In genomic region chr15:43795197-43795596, GRCh38 we compare ENCODE assay signal across 10 cellular contexts. TPM values are rescaled to one million over a fixed set of nuclear protein-coding genes. Genes with fewer than 3 reads are reported as not detected.
A peak's percentile ranks its signal among the peaks of the same experiment; 100 is the strongest.
DNase-seq lines count a peak whose midpoint lies in the region; ATAC-seq, FAIRE-seq and TF ChIP-seq lines count a peak whose summit lies in the region.
"Had no signal": no experiment of that assay in that cellular context is flagged by ENCODE, and none has a peak within 500 bp of the region (broad histone marks: within the 10 kb centered on the region; RNA-seq: fewer than 3 reads in every experiment).

No MANE protein-coding gene starts in this region.

- POLR2A ChIA-PET in endothelial cell of umbilical vein (lab: Charles Lee) = no interaction called here

- H3K27ac Mint-ChIP-seq in GM23338 = peak overlapping the region; percentile 79
- H3K27ac Mint-ChIP-seq in activated CD8-positive, alpha-beta memory T cell treated with anti-CD3 and anti-CD28 coated beads, Interleukin-2, amount 10 ng/mL, durations not matched to agents 7 days and 5 days = no peak overlapping the region

- DNase-seq in GM23338 (ENCODE audit: low spot score) (no peak), SK-N-MC (ENCODE audit: low read depth, low spot score) (no peak), endothelial cell of umbilical vein (ENCODE audit: low read depth, low spot score) (no peak), MG63 (no peak)
- no peak for DNase-seq in activated CD8-positive, alpha-beta memory T cell treated with anti-CD3 and anti-CD28 coated beads, Interleukin-2, amount 10 ng/mL, durations not matched to agents 7 days and 5 days

- FAIRE-seq in endothelial cell of umbilical vein (lab: Jason Lieb, UNC) = no peak
- FAIRE-seq: islet of Langerhans, RCC 7860 had no signal

- H3K4me3 ChIP-seq in GM23338 (0 out of 2 replicates have a peak overlapping the region, but pooled peaks have one; percentile 13), SK-N-MC (no peak overlapping the region), endothelial cell of umbilical vein (replicated peaks in 1 of 3; ENCODE audit: insufficient read depth in 1 of 3, low read depth in 1 of 3, low read length in 3 of 3) (no peak overlapping the region), skeletal muscle satellite cell (ENCODE audit: low read length) (peak overlapping the region; percentile 99), MG63 (no peak overlapping the region)

- no peaks in the 10 kb centered on the region for H3K9me3 Mint-ChIP-seq in GM23338
- no peaks in the 10 kb centered on the region for H3K9me3 Mint-ChIP-seq in activated CD8-positive, alpha-beta memory T cell treated with anti-CD3 and anti-CD28 coated beads, Interleukin-2, amount 10 ng/mL, durations not matched to agents 7 days and 5 days (ENCODE audit: low read depth)
- H3K9me3 Mint-ChIP-seq: central memory CD8-positive, alpha-beta T cell had no signal

- H3K9ac ChIP-seq in SK-N-MC (ENCODE audit: insufficient read length) (no peak overlapping the region), endothelial cell of umbilical vein (replicated peaks; ENCODE audit: extremely low read depth, insufficient read depth, low read length) (no peak overlapping the region), skeletal muscle satellite cell (ENCODE audit: low read depth, low read length) (no peak overlapping the region)

- dilution Hi-C loops in endothelial cell of umbilical vein (cut with MboI; ENCODE audit: extremely low pct_ligation_motif_present, low sequenced_read_pairs) = no loop called here

- H3K27me3 ChIP-seq in GM23338 (ENCODE audit: insufficient read depth) (no peaks in the 10 kb centered on the region), endothelial cell of umbilical vein (ENCODE audit: control insufficient read depth in 2 of 2, insufficient read depth in 2 of 2, low read length in 2 of 2) (no peaks in the 10 kb centered on the region), skeletal muscle satellite cell (ENCODE audit: control insufficient read depth, insufficient read depth, low read length) (no peaks in the 10 kb centered on the region), MG63 (no peaks in the 10 kb centered on the region)

- H3K27ac ChIP-seq in GM23338 (ENCODE audit: low read depth) (peak overlapping the region; percentile 65), SK-N-MC (peak overlapping the region; percentile 53; the same call in 1 of the 2 replicates), endothelial cell of umbilical vein (ENCODE audit: insufficient read depth, low read depth, low read length) (no peak overlapping the region)

- peaks cover 32% of the 10 kb centered on the region for H3K27me3 Mint-ChIP-seq in GM23338 (ENCODE audit: insufficient read depth, low read depth, poor library complexity)
- H3K27me3 Mint-ChIP-seq in activated CD8-positive, alpha-beta memory T cell treated with anti-CD3 and anti-CD28 coated beads, Interleukin-2, amount 10 ng/mL, durations not matched to agents 7 days and 5 days = no peaks in the 10 kb centered on the region
- H3K27me3 Mint-ChIP-seq: central memory CD8-positive, alpha-beta T cell had no signal

- H2AFZ ChIP-seq in GM23338 (no peak overlapping the region), endothelial cell of umbilical vein (ENCODE audit: low read depth, low read length) (no peak overlapping the region)

- H3F3A ChIP-seq in GM23338 (replicated peaks; ENCODE audit: low read depth) = peaks cover 35% of the 10 kb centered on the region

- H3K4me3 Mint-ChIP-seq in GM23338 = peak overlapping the region; percentile 32; the same call in 1 of the 3 replicates
- H3K4me3 Mint-ChIP-seq in activated CD8-positive, alpha-beta memory T cell treated with anti-CD3 and anti-CD28 coated beads, Interleukin-2, amount 10 ng/mL, durations not matched to agents 7 days and 5 days = no peak overlapping the region

- H3K36me3 Mint-ChIP-seq in GM23338 (ENCODE audit: low read depth) = peaks cover 73% of the 10 kb centered on the region
- H3K36me3 Mint-ChIP-seq in activated CD8-positive, alpha-beta memory T cell treated with anti-CD3 and anti-CD28 coated beads, Interleukin-2, amount 10 ng/mL, durations not matched to agents 7 days and 5 days = peaks cover 48% of the 10 kb centered on the region

- no peak for TF ChIP-seq CTCF in GM23338 (conservative IDR thresholded peaks at IDR 0.05; ENCODE audit: low read depth in 2 of 2)
- no peak for TF ChIP-seq CTCF in endothelial cell of umbilical vein (IDR thresholded peaks at IDR 0.05; ENCODE audit: extremely low read depth in 1 of 2, insufficient read depth in 1 of 2, low read depth in 1 of 2, low read length in 2 of 2)

- ATAC-seq in GM23338 = no peak
- ATAC-seq in activated CD8-positive, alpha-beta memory T cell treated with anti-CD3 and anti-CD28 coated beads, Interleukin-2, amount 10 ng/mL, durations not matched to agents 7 days and 5 days = no peak
- no peak for ATAC-seq in GM18858 (IDR thresholded peaks at IDR 0.05; ENCODE audit: unreplicated experiment)

- H3K9me3 ChIP-seq in SK-N-MC (ENCODE audit: low read depth, low read length) (no peaks in the 10 kb centered on the region), endothelial cell of umbilical vein (replicated peaks; ENCODE audit: control insufficient read depth, insufficient read depth, low read length) (no peaks in the 10 kb centered on the region), skeletal muscle satellite cell (replicated peaks; ENCODE audit: low read length) (no peaks in the 10 kb centered on the region), MG63 (no peaks in the 10 kb centered on the region)

- H3K36me3 ChIP-seq in GM23338 (ENCODE audit: insufficient read depth) = peaks cover 21% of the 10 kb centered on the region
- peaks cover 61% of the 10 kb centered on the region for H3K36me3 ChIP-seq in SK-N-MC (ENCODE audit: insufficient read depth, low read length)
- H3K36me3 ChIP-seq in endothelial cell of umbilical vein (ENCODE audit: control insufficient read depth in 2 of 2, extremely low read depth in 1 of 2, insufficient read depth in 2 of 2, low read length in 2 of 2) = peaks cover 21 to 26% of the 10 kb centered on the region in 2 experiments
- H3K36me3 ChIP-seq in skeletal muscle satellite cell (ENCODE audit: insufficient read depth, low read length) = peaks cover 64% of the 10 kb centered on the region
- peaks cover 63% of the 10 kb centered on the region for H3K36me3 ChIP-seq in MG63

- H3K4me2 ChIP-seq in GM23338 (peak overlapping the region; percentile 68), endothelial cell of umbilical vein (ENCODE audit: insufficient read depth, low read length) (no peak overlapping the region), skeletal muscle satellite cell (ENCODE audit: low read length) (peak overlapping the region; percentile 91)

- H3K4me1 ChIP-seq in GM23338 (ENCODE audit: insufficient read depth) (peaks cover 37% of the 10 kb centered on the region), endothelial cell of umbilical vein (ENCODE audit: control insufficient read depth, extremely low read depth, insufficient read depth, low read length) (peaks cover 24% of the 10 kb centered on the region), skeletal muscle satellite cell (ENCODE audit: control insufficient read depth, insufficient read depth, low read length) (peaks cover 36% of the 10 kb centered on the region)

- H4K20me1 ChIP-seq in GM23338 (replicated peaks; ENCODE audit: insufficient read depth) (peaks cover 19% of the 10 kb centered on the region; the same call in 1 of the 2 replicates), endothelial cell of umbilical vein (replicated peaks; ENCODE audit: control insufficient read depth, extremely low read depth, insufficient read depth, low read length) (no peaks in the 10 kb centered on the region)

- peak; percentile 41 for TF ChIP-seq POLR2A in endothelial cell of umbilical vein (IDR thresholded peaks at IDR 0.05; ENCODE audit: low read depth, low read length)

- CTCF ChIA-PET in endothelial cell of umbilical vein (lab: Charles Lee) = interaction anchor here (0.8 to 1.1 kb wide), 2 partner anchors 18 to 706 kb away, joined by 3 to 4 read pairs; partner anchors contain the start of gene ELL3
- CTCF ChIA-PET in activated CD8-positive, alpha-beta memory T cell treated with anti-CD3 and anti-CD28 coated beads, Interleukin-2, amount 10 ng/mL, durations not matched to agents 7 days and 5 days (lab: Charles Lee) = interaction anchor here (0.9 to 1.4 kb wide), 2 partner anchors 27 to 30 kb away, joined by 3 read pairs; no protein-coding TSS in a partner anchor

- H3K9me2 ChIP-seq in GM23338 (ENCODE audit: insufficient read depth) = no peaks in the 10 kb centered on the region

- no TSS peak for BruUV-seq in endothelial cell of umbilical vein (replicated peaks; lab: Mats Ljungman, UMichigan)

- intact Hi-C loops in endothelial cell of umbilical vein (cut with micrococcal nuclease) = no loop called here

- H3K4me1 Mint-ChIP-seq in GM23338 = peaks cover 54% of the 10 kb centered on the region
- peaks cover 55% of the 10 kb centered on the region for H3K4me1 Mint-ChIP-seq in activated CD8-positive, alpha-beta memory T cell treated with anti-CD3 and anti-CD28 coated beads, Interleukin-2, amount 10 ng/mL, durations not matched to agents 7 days and 5 days

- H3K9me1 ChIP-seq in endothelial cell of umbilical vein (replicated peaks; ENCODE audit: control insufficient read depth, extremely low read depth, insufficient read depth, low read length) = no peaks in the 10 kb centered on the region

- H3K79me2 ChIP-seq in GM23338 (replicated peaks; ENCODE audit: insufficient read depth) (peaks cover 19% of the 10 kb centered on the region), endothelial cell of umbilical vein (ENCODE audit: control insufficient read depth, insufficient read depth, low read length) (peaks cover 31% of the 10 kb centered on the region)

RNA-seq across cellular contexts. Expression of gene SERF2, which starts 3.1 kb away (rescaled TPM):
- total RNA-seq in GM23338 (2014; rRNA removed; shearing (Covaris generic)) = 459 and 460 TPM in 2 replicates
- polyA plus RNA-seq in GM23338 (2016; fragmentation: Nextera tagmentation; extraction: Ambion mirVana) (2,602 and 2,869 TPM in 2 replicates), endothelial cell of umbilical vein (1,481 and 1,573 TPM in 2 replicates)
- 897 and 970 TPM in 2 replicates for total RNA-seq in endothelial cell of umbilical vein
- polyA plus RNA-seq in endothelial cell of umbilical vein (2011; cell fraction: cytosol; rRNA removed) = 2,189 and 2,672 TPM in 2 replicates
- polyA plus RNA-seq in endothelial cell of umbilical vein (2011; cell fraction: nucleus; rRNA removed) = 661 and 734 TPM in 2 replicates
- polyA plus RNA-seq in endothelial cell of umbilical vein (2012) = 889 and 1,037 TPM in 2 replicates
- 468 and 471 TPM in 2 replicates for polyA minus RNA-seq in endothelial cell of umbilical vein
- 249 TPM for polyA minus RNA-seq in endothelial cell of umbilical vein (2011; cell fraction: cytosol; rRNA and poly(A)+ RNA removed)
- 84.4 and 109 TPM in 2 replicates for polyA minus RNA-seq in endothelial cell of umbilical vein (2011; cell fraction: nucleus; rRNA and poly(A)+ RNA removed)
- 383 and 404 TPM in 2 replicates for total RNA-seq in skeletal muscle satellite cell (2012; rRNA removed)
- total RNA-seq in activated CD8-positive, alpha-beta memory T cell treated with anti-CD3 and anti-CD28 coated beads, Interleukin-2, amount 10 ng/mL, durations not matched to agents 7 days and 5 days = 100 to 1,000 TPM; 804 to 808 TPM
- 272 and 1,334 TPM in 2 replicates for total RNA-seq in MG63 (2014; rRNA removed; shearing (Covaris generic); ENCODE audit: low replicate concordance)

RNA-seq across cellular contexts. Expression of gene SERINC4, which starts 4.8 kb away (rescaled TPM):
- total RNA-seq in GM23338 (2014; rRNA removed; shearing (Covaris generic)) = not detected in 2 replicates
- polyA plus RNA-seq in GM23338 (2016; fragmentation: Nextera tagmentation; extraction: Ambion mirVana) (not detected in 2 replicates), endothelial cell of umbilical vein (0.05 TPM in 1 of 2 replicates, not detected in the other)
- 0.12 TPM in 1 of 2 replicates, not detected in the other for total RNA-seq in endothelial cell of umbilical vein
- 0.03 TPM in 1 of 2 replicates, not detected in the other for polyA plus RNA-seq in endothelial cell of umbilical vein (2011; cell fraction: cytosol; rRNA removed)
- polyA plus RNA-seq in endothelial cell of umbilical vein (2011; cell fraction: nucleus; rRNA removed) = 0.13 and 0.24 TPM in 2 replicates
- polyA plus RNA-seq in endothelial cell of umbilical vein (2012) = not detected in 2 replicates
- polyA minus RNA-seq in endothelial cell of umbilical vein = 0.29 TPM in 1 of 2 replicates, not detected in the other
- not detected for polyA minus RNA-seq in endothelial cell of umbilical vein (2011; cell fraction: cytosol; rRNA and poly(A)+ RNA removed)
- polyA minus RNA-seq in endothelial cell of umbilical vein (2011; cell fraction: nucleus; rRNA and poly(A)+ RNA removed) = 0.48 TPM in 1 of 2 replicates, not detected in the other
- total RNA-seq in skeletal muscle satellite cell (2012; rRNA removed) = not detected in 2 replicates
- under 1 TPM; 0.20 to 0.30 TPM for total RNA-seq in activated CD8-positive, alpha-beta memory T cell treated with anti-CD3 and anti-CD28 coated beads, Interleukin-2, amount 10 ng/mL, durations not matched to agents 7 days and 5 days
- total RNA-seq in MG63 (2014; rRNA removed; shearing (Covaris generic); ENCODE audit: low replicate concordance) = not detected in 2 replicates

RNA-seq across cellular contexts. Expression of gene HYPK, which starts 5.2 kb away (rescaled TPM):
- 7.2 and 9.4 TPM in 2 replicates for total RNA-seq in GM23338 (2014; rRNA removed; shearing (Covaris generic))
- polyA plus RNA-seq in GM23338 (2016; fragmentation: Nextera tagmentation; extraction: Ambion mirVana) (39.6 and 40.1 TPM in 2 replicates), endothelial cell of umbilical vein (3.6 and 5.2 TPM in 2 replicates)
- 17.8 and 19.7 TPM in 2 replicates for total RNA-seq in endothelial cell of umbilical vein
- polyA plus RNA-seq in endothelial cell of umbilical vein (2011; cell fraction: cytosol; rRNA removed) = 3.6 and 3.7 TPM in 2 replicates
- polyA plus RNA-seq in endothelial cell of umbilical vein (2011; cell fraction: nucleus; rRNA removed) = 16.0 and 18.6 TPM in 2 replicates
- polyA plus RNA-seq in endothelial cell of umbilical vein (2012) = 2.8 and 5.2 TPM in 2 replicates
- polyA minus RNA-seq in endothelial cell of umbilical vein = 5.0 and 11.6 TPM in 2 replicates
- polyA minus RNA-seq in endothelial cell of umbilical vein (2011; cell fraction: cytosol; rRNA and poly(A)+ RNA removed) = 28.8 TPM
- 11.1 and 15.1 TPM in 2 replicates for polyA minus RNA-seq in endothelial cell of umbilical vein (2011; cell fraction: nucleus; rRNA and poly(A)+ RNA removed)
- 4.1 and 8.7 TPM in 2 replicates for total RNA-seq in skeletal muscle satellite cell (2012; rRNA removed)
- total RNA-seq in activated CD8-positive, alpha-beta memory T cell treated with anti-CD3 and anti-CD28 coated beads, Interleukin-2, amount 10 ng/mL, durations not matched to agents 7 days and 5 days = 10 to 100 TPM; 14.8 to 16.1 TPM
- total RNA-seq in MG63 (2014; rRNA removed; shearing (Covaris generic); ENCODE audit: low replicate concordance) = 7.9 and 9.6 TPM in 2 replicates

RNA-seq across cellular contexts. Expression of gene ELL3, which starts 18.4 kb away (rescaled TPM):
- total RNA-seq in GM23338 (2014; rRNA removed; shearing (Covaris generic)) = 13.6 and 19.2 TPM in 2 replicates
- polyA plus RNA-seq in GM23338 (2016; fragmentation: Nextera tagmentation; extraction: Ambion mirVana) (12.0 and 14.2 TPM in 2 replicates), endothelial cell of umbilical vein (2.9 and 3.1 TPM in 2 replicates)
- 2.4 and 3.6 TPM in 2 replicates for total RNA-seq in endothelial cell of umbilical vein
- 1.7 and 1.8 TPM in 2 replicates for polyA plus RNA-seq in endothelial cell of umbilical vein (2011; cell fraction: cytosol; rRNA removed)
- 4.1 and 7.0 TPM in 2 replicates for polyA plus RNA-seq in endothelial cell of umbilical vein (2011; cell fraction: nucleus; rRNA removed)
- 1.1 and 1.6 TPM in 2 replicates for polyA plus RNA-seq in endothelial cell of umbilical vein (2012)
- polyA minus RNA-seq in endothelial cell of umbilical vein = 6.9 and 9.4 TPM in 2 replicates
- 3.9 TPM for polyA minus RNA-seq in endothelial cell of umbilical vein (2011; cell fraction: cytosol; rRNA and poly(A)+ RNA removed)
- 1.8 and 2.7 TPM in 2 replicates for polyA minus RNA-seq in endothelial cell of umbilical vein (2011; cell fraction: nucleus; rRNA and poly(A)+ RNA removed)
- total RNA-seq in skeletal muscle satellite cell (2012; rRNA removed) = 2.3 and 2.4 TPM in 2 replicates
- total RNA-seq in activated CD8-positive, alpha-beta memory T cell treated with anti-CD3 and anti-CD28 coated beads, Interleukin-2, amount 10 ng/mL, durations not matched to agents 7 days and 5 days = 1 to 10 TPM in 1 of 2 experiments, under 1 TPM in 1; 0.49 to 1.0 TPM
- total RNA-seq in MG63 (2014; rRNA removed; shearing (Covaris generic); ENCODE audit: low replicate concordance) = 5.6 TPM in 1 of 2 replicates, not detected in the other

RNA-seq across cellular contexts. Expression of gene MFAP1, which starts 29.3 kb away (rescaled TPM):
- total RNA-seq in GM23338 (2014; rRNA removed; shearing (Covaris generic)) = 18.4 and 24.5 TPM in 2 replicates
- polyA plus RNA-seq in GM23338 (2016; fragmentation: Nextera tagmentation; extraction: Ambion mirVana) (33.6 and 34.9 TPM in 2 replicates), endothelial cell of umbilical vein (11.5 and 12.9 TPM in 2 replicates)
- 29.3 and 30.5 TPM in 2 replicates for total RNA-seq in endothelial cell of umbilical vein
- polyA plus RNA-seq in endothelial cell of umbilical vein (2011; cell fraction: cytosol; rRNA removed) = 14.6 and 16.7 TPM in 2 replicates
- 22.2 and 23.1 TPM in 2 replicates for polyA plus RNA-seq in endothelial cell of umbilical vein (2011; cell fraction: nucleus; rRNA removed)
- 27.9 and 35.6 TPM in 2 replicates for polyA plus RNA-seq in endothelial cell of umbilical vein (2012)
- 12.4 and 13.4 TPM in 2 replicates for polyA minus RNA-seq in endothelial cell of umbilical vein
- polyA minus RNA-seq in endothelial cell of umbilical vein (2011; cell fraction: cytosol; rRNA and poly(A)+ RNA removed) = 23.7 TPM
- polyA minus RNA-seq in endothelial cell of umbilical vein (2011; cell fraction: nucleus; rRNA and poly(A)+ RNA removed) = 10.2 and 13.2 TPM in 2 replicates
- total RNA-seq in skeletal muscle satellite cell (2012; rRNA removed) = 18.6 and 18.8 TPM in 2 replicates
- 10 to 100 TPM; 34.1 to 46.5 TPM for total RNA-seq in activated CD8-positive, alpha-beta memory T cell treated with anti-CD3 and anti-CD28 coated beads, Interleukin-2, amount 10 ng/mL, durations not matched to agents 7 days and 5 days
- total RNA-seq in MG63 (2014; rRNA removed; shearing (Covaris generic); ENCODE audit: low replicate concordance) = 8.8 and 16.4 TPM in 2 replicates

Comparison
In these comparisons a context has a peak if more than half of its experiments do, and no peak if none do; other contexts are left out.
1. H3K4me3 ChIP-seq: peak in GM23338 (single experiment) and skeletal muscle satellite cell (single experiment); none in SK-N-MC (single experiment), endothelial cell of umbilical vein (0 of 3) and MG63 (single experiment).